In genomic region chr7:22596763-22597434, GRCh38 we compare ENCODE assay signal across 21 cellular contexts.
DNase-seq lines count a peak whose midpoint lies in the region; ATAC-seq, FAIRE-seq and TF ChIP-seq lines count a peak whose summit lies in the region.
"Had no signal": no experiment of that assay in that cellular context is flagged by ENCODE, and none has a peak within 500 bp of the region (broad histone marks: within the 10 kb centered on the region; RNA-seq: fewer than 3 reads in every experiment).

No MANE protein-coding gene starts in this region.

- no peak overlapping the region for H2AFZ ChIP-seq in PC-3 (ENCODE audit: low read length)
- H2AFZ ChIP-seq: GM23248 had no signal

- H3K9ac ChIP-seq in PC-3 (ENCODE audit: low read length): peak overlapping the region; percentile 60
- peak overlapping the region; percentile 45 for H3K9ac ChIP-seq in skeletal muscle satellite cell (ENCODE audit: low read depth, low read length)
- H3K9ac ChIP-seq: GM23248 had no signal

- CTCF ChIA-PET in PC-3 (lab: Charles Lee): no interaction called here

- no peaks in the 10 kb centered on the region for H3K36me3 ChIP-seq in PC-3 (ENCODE audit: low read depth, low read length)
- H3K36me3 ChIP-seq in skeletal muscle satellite cell (ENCODE audit: insufficient read depth, low read length): no peaks in the 10 kb centered on the region
- H3K36me3 ChIP-seq: BE2C, HAP-1 had no signal

- peak overlapping the region; percentile 74 for H3K27ac ChIP-seq in PC-3 (ENCODE audit: low read length)
- H3K27ac ChIP-seq: GM23248 had no signal

- H3K79me2 ChIP-seq in PC-3 (ENCODE audit: low read length): no peaks in the 10 kb centered on the region

- intact Hi-C loops in PC-3 (cut with micrococcal nuclease): loop anchor here (5.0 kb wide), 1 partner anchor 35 kb away; no protein-coding TSS in a partner anchor

- peak; percentile 36 for FAIRE-seq in G401.6 (lab: Jason Lieb, UNC)
- FAIRE-seq: GM12892, GM18507 had no signal

- H4K20me1 ChIP-seq in PC-3 (ENCODE audit: low read length): no peaks in the 10 kb centered on the region

- H3K4me2 ChIP-seq in PC-3 (ENCODE audit: low read length) (no peak overlapping the region), skeletal muscle satellite cell (ENCODE audit: low read length) (no peak overlapping the region)

- no peaks in the 10 kb centered on the region for H3K9me3 ChIP-seq in PC-3 (ENCODE audit: low read length)
- no peaks in the 10 kb centered on the region for H3K9me3 ChIP-seq in skeletal muscle satellite cell (replicated peaks; ENCODE audit: low read length)
- H3K9me3 ChIP-seq: BE2C, HAP-1 had no signal

- POLR2A ChIA-PET in PC-3 (lab: Charles Lee; ENCODE audit: unreplicated experiment): no interaction called here

- H3K4me1 ChIP-seq in PC-3 (ENCODE audit: insufficient read depth, low read length) (peaks cover 27% of the 10 kb centered on the region), skeletal muscle satellite cell (ENCODE audit: control insufficient read depth, insufficient read depth, low read length) (peaks cover 16% of the 10 kb centered on the region)
- H3K4me1 ChIP-seq: BE2C, HAP-1 had no signal

- H3K27me3 ChIP-seq in PC-3 (ENCODE audit: low read length) (no peaks in the 10 kb centered on the region), skeletal muscle satellite cell (ENCODE audit: control insufficient read depth, insufficient read depth, low read length) (no peaks in the 10 kb centered on the region)

- no peak for TF ChIP-seq CTCF in PC-3 (conservative IDR thresholded peaks at IDR 0.05; ENCODE audit: low read depth, low read length)

- no peaks in the 10 kb centered on the region for H3K9me2 ChIP-seq in PC-3 (replicated peaks; ENCODE audit: low read length)

- DNase-seq in PC-3 (no peak), fibroblast of gingiva (ENCODE audit: low read depth) (peak; percentile 29), dermis blood vessel endothelial cell (no peak), NCI-H2227 treated with DMSO at 0.1 percent for 48 hours (lab: John Stamatoyannopoulos, UW) (no peak)
- no peak for DNase-seq in activated CD4-positive, alpha-beta T cell treated with anti-CD3 and anti-CD28 coated beads for 48 hours
- DNase-seq: ACHN; BE2C; C1 segment of cervical spinal cord; CD4-positive, CD25-positive, alpha-beta regulatory T cell; CD8-positive, alpha-beta memory T cell; COR-L47; DMS 273 treated with DMSO at 0.1 percent for 48 hours; DMS53; DND-41; EL; GM23248 had no signal

- ATAC-seq in PC-3: no peak

- no TSS peak for BruUV-seq in PC-3 (replicated peaks; lab: Mats Ljungman, UMichigan)

- H3F3A ChIP-seq in PC-3 (ENCODE audit: low read length, unreplicated experiment): no peaks in the 10 kb centered on the region

- H3K4me3 ChIP-seq in PC-3 (ENCODE audit: low read length): no peak overlapping the region
- H3K4me3 ChIP-seq in skeletal muscle satellite cell (ENCODE audit: low read length): no peak overlapping the region
- H3K4me3 ChIP-seq: GM23248, HAP-1 had no signal
